Comparison of ENCODE assay signal across 5 cellular contexts in genomic region chr6:5184878-5185277, GRCh38.
"Had no signal": no experiment of that assay in that cellular context is flagged by ENCODE, and none has a peak within 500 bp of the region (broad histone marks: within the 10 kb centered on the region; RNA-seq: fewer than 3 reads in every experiment).

No MANE protein-coding gene starts in this region.

- H3K9me3 Mint-ChIP-seq: H9 had no signal

- H3K4me3 ChIP-seq: GM23248, K562 had no signal

- H3K27ac ChIP-seq: GM23248, HL-60 had no signal

- H2AFZ ChIP-seq: GM23248 had no signal

- ATAC-seq: K562 had no signal

- H3K4me3 Mint-ChIP-seq: H9 had no signal

- DNase-seq: GM23248, H9, IMR-90 had no signal
